Comparison of ENCODE assay signal across 17 cellular contexts in genomic region chr15:67768592-67768991, GRCh38. TPM values are rescaled to one million over a fixed set of nuclear protein-coding genes. Genes with fewer than 3 reads are reported as not detected.
DNase-seq lines count a peak whose midpoint lies in the region; ATAC-seq and TF ChIP-seq lines count a peak whose summit lies in the region.
"Had no signal": no experiment of that assay in that cellular context is flagged by ENCODE, and none has a peak within 500 bp of the region (broad histone marks: within the 10 kb centered on the region; RNA-seq: fewer than 3 reads in every experiment).

No MANE protein-coding gene starts in this region.

- H3K36me3 ChIP-seq in SK-N-MC (ENCODE audit: insufficient read depth, low read length) (no peaks in the 10 kb centered on the region), mucosa of descending colon (ENCODE audit: low read depth) (no peaks in the 10 kb centered on the region), spleen (peaks cover 0 to 19% (median 0%) of the 10 kb centered on the region in 6 donors)
- H3K36me3 ChIP-seq: HAP-1 had no signal

- H3K9me3 ChIP-seq in SK-N-MC (ENCODE audit: low read depth, low read length) (no peaks in the 10 kb centered on the region), mucosa of descending colon (no peaks in the 10 kb centered on the region), spleen (no peaks in the 10 kb centered on the region)
- H3K9me3 ChIP-seq: A549, HAP-1 had no signal

- H3K27ac ChIP-seq in SK-N-MC (no peak overlapping the region; the same call in 1 of the 2 replicates), spleen (no peak overlapping the region)
- H3K27ac ChIP-seq: A549 had no signal

- POLR2A ChIA-PET in HEK293T (lab: Yijun Ruan, JAX), result interaction anchor here (1.5 kb wide), 1 partner anchor 18 kb away, joined by 3 read pairs; no protein-coding TSS in a partner anchor

- H3K27me3 ChIP-seq in spleen (replicated peaks in 1 of 7), result no peaks in the 10 kb centered on the region

- no peak overlapping the region for H3K27ac Mint-ChIP-seq in stimulated activated naive CD8-positive, alpha-beta T cell treated with anti-CD3 and anti-CD28 coated beads, Interleukin-15, amount 100 ng/mL, for 72 hours
- H3K27ac Mint-ChIP-seq: CD8-positive, alpha-beta T cell had no signal

- CTCF ChIA-PET in HEK293T (lab: Yijun Ruan, JAX), result no interaction called here

- intact Hi-C loops in mucosa of descending colon (cut with DNase I, micrococcal nuclease) (no loop called here), spleen (cut with DNase I; ENCODE audit: low total_unique reads) (no loop called here)

- no peaks in the 10 kb centered on the region for H3K27me3 Mint-ChIP-seq in stimulated activated naive CD8-positive, alpha-beta T cell treated with anti-CD3 and anti-CD28 coated beads, Interleukin-15, amount 100 ng/mL, for 72 hours

- H3K4me3 ChIP-seq in SK-N-MC (peak overlapping the region; percentile 9; the same call in 1 of the 2 replicates), mucosa of descending colon (no peak overlapping the region), spleen (no peak overlapping the region)
- H3K4me3 ChIP-seq: A549, HAP-1 had no signal

- no peak for TF ChIP-seq CTCF in mucosa of descending colon (IDR thresholded peaks at IDR 0.05)
- no peak for TF ChIP-seq CTCF in spleen (IDR thresholded peaks at IDR 0.05 in 8 of 11, conservative IDR thresholded peaks at IDR 0.05 in 3 of 11)

- peak; percentile 67 for ATAC-seq in mucosa of descending colon
- no peak for ATAC-seq in stimulated activated naive CD8-positive, alpha-beta T cell treated with anti-CD3 and anti-CD28 coated beads, Interleukin-15, amount 100 ng/mL, for 72 hours
- ATAC-seq in GM19397 (IDR thresholded peaks at IDR 0.05; ENCODE audit: unreplicated experiment), result no peak
- ATAC-seq: A549; CD8-positive, alpha-beta T cell had no signal

- no peak for DNase-seq in HEK293T (ENCODE audit: extremely low spot score)
- peak; percentile 93 for DNase-seq in NCI-H526 (lab: John Stamatoyannopoulos, UW)
- DNase-seq in SK-N-MC (ENCODE audit: low read depth, low spot score), result no peak
- no peak for DNase-seq in mucosa of descending colon
- no peak for DNase-seq in stimulated activated naive CD8-positive, alpha-beta T cell treated with anti-CD3 and anti-CD28 coated beads, Interleukin-15, amount 100 ng/mL, for 72 hours
- DNase-seq in spleen, result no peak
- no peak for DNase-seq in pons (ENCODE audit: low spot score)
- DNase-seq: CD8-positive, alpha-beta T cell; COR-L47; DMS153; DMS79 treated with DMSO at 0.1 percent for 48 hours; GDM1; IMR-90 had no signal

- 90 to 96% (median 95%) methylated on average over 4 of the region's 4 CpGs for whole genome bisulfite sequencing in spleen, 5 donors

- TF ChIP-seq POLR2A in spleen (IDR thresholded peaks at IDR 0.05), result no peak

- H3K4me1 Mint-ChIP-seq in stimulated activated naive CD8-positive, alpha-beta T cell treated with anti-CD3 and anti-CD28 coated beads, Interleukin-15, amount 100 ng/mL, for 72 hours, result peaks cover 29% of the 10 kb centered on the region

- H3K9me3 Mint-ChIP-seq in stimulated activated naive CD8-positive, alpha-beta T cell treated with anti-CD3 and anti-CD28 coated beads, Interleukin-15, amount 100 ng/mL, for 72 hours, result no peaks in the 10 kb centered on the region
- H3K9me3 Mint-ChIP-seq: CD8-positive, alpha-beta T cell had no signal

- no peak overlapping the region for H3K9ac ChIP-seq in SK-N-MC (ENCODE audit: insufficient read length)

- H3K4me1 ChIP-seq in mucosa of descending colon (ENCODE audit: low read depth), result no peaks in the 10 kb centered on the region
- H3K4me1 ChIP-seq in spleen, result peaks cover 0 to 19% (median 6%) of the 10 kb centered on the region in 6 donors
- H3K4me1 ChIP-seq: A549 had no signal

- H3K4me3 Mint-ChIP-seq in stimulated activated naive CD8-positive, alpha-beta T cell treated with anti-CD3 and anti-CD28 coated beads, Interleukin-15, amount 100 ng/mL, for 72 hours, result no peak overlapping the region
- H3K4me3 Mint-ChIP-seq: CD14-positive monocyte; CD8-positive, alpha-beta T cell had no signal

TF ChIP-seq in HEK293T, 16 proteins besides CTCF, POLR2A, EP300 and RAD21:
- TF ChIP-seq PKNOX1 (IDR thresholded peaks at IDR 0.05), result peak; percentile 22; the same call in 1 of the 2 replicates
- no peak for TF ChIP-seq HDGF (IDR thresholded peaks at IDR 0.05; ENCODE audit: borderline replicate concordance)
TF ChIP-seq in HEK293T: peak in this region for 1.

RNA-seq across cellular contexts. Expression of gene SKOR1, which starts 56.7 kb away (rescaled TPM):
- total RNA-seq in mucosa of descending colon (under 1 TPM; 0.34 to 0.63 (median 0.58) TPM), spleen (1 to 10 TPM in 1 of 7 donors, under 1 TPM in 6; 0.17 to 1.1 (median 0.57) TPM)
- under 1 TPM; 0.06 to 0.29 (median 0.20) TPM for polyA plus RNA-seq in spleen
- total RNA-seq: IMR-90 had no signal
- polyA plus RNA-seq: CD14-positive monocyte had no signal

Comparison
In these comparisons a context has a peak if more than half of its experiments do, and no peak if none do; other contexts are left out.
1. DNase-seq: peak in NCI-H526 (2 of 2); none in HEK293T (single experiment), SK-N-MC (single experiment), mucosa of descending colon (0 of 3), stimulated activated naive CD8-positive, alpha-beta T cell treated with anti-CD3 and anti-CD28 coated beads, Interleukin-15, amount 100 ng/mL, for 72 hours (0 of 2), spleen (single experiment) and pons (single experiment).